In genomic region chr6:60338328-60339067, GRCh38 we compare ENCODE assay signal across 7 cellular contexts.
DNase-seq lines count a peak whose midpoint lies in the region; TF ChIP-seq lines count a peak whose summit lies in the region.
"Not testable (repeated sequence)": the region's sequence is repeated elsewhere in the genome, so short reads cannot be mapped to it uniquely, and the experiment has no call there.

No MANE protein-coding gene starts in this region.

- not testable (repeated sequence) for H4K20me1 ChIP-seq in neural cell (ENCODE audit: insufficient read depth)

- TF ChIP-seq CTCF in brain (conservative IDR thresholded peaks at IDR 0.05) (peak; percentile 18 to 51), neural cell (IDR thresholded peaks at IDR 0.05; ENCODE audit: poor library complexity, severe bottlenecking) (peak; percentile 43)

- H3K27me3 Mint-ChIP-seq in brain: not testable (repeated sequence)

- TF ChIP-seq EP300 in neural cell (conservative IDR thresholded peaks at IDR 0.05; ENCODE audit: poor library complexity, severe bottlenecking): not testable (repeated sequence)

- H3K9me3 ChIP-seq in neural cell (ENCODE audit: low read length): not testable (repeated sequence)

- not testable (repeated sequence) for H3K27ac ChIP-seq in neural cell (ENCODE audit: low read length)

- not testable (repeated sequence) for H3K4me3 Mint-ChIP-seq in brain

- H3K27me3 ChIP-seq in neural cell (ENCODE audit: insufficient read depth, low read depth, low read length): not testable (repeated sequence)

- not testable (repeated sequence) for H3F3A ChIP-seq in neural cell (ENCODE audit: insufficient read depth, low read length, poor library complexity, severe bottlenecking)

- not testable (repeated sequence) for H3K36me3 Mint-ChIP-seq in brain

- H3K79me2 ChIP-seq in neural cell (replicated peaks; ENCODE audit: insufficient read depth, low read length): not testable (repeated sequence)

- H3K4me1 Mint-ChIP-seq in brain: not testable (repeated sequence)

- peak; percentile 0 for DNase-seq in EL
- peak; percentile 6 for DNase-seq in HuH-7 (ENCODE audit: low spot score)
- peak; percentile 41 for DNase-seq in NAMALWA (ENCODE audit: low spot score)
- peak; percentile 46 for DNase-seq in RKO (ENCODE audit: low spot score)
- DNase-seq in iPS DF 4.7 (ENCODE audit: extremely low read depth, low spot score): peak; percentile 0

- H3K4me3 ChIP-seq in neural cell (ENCODE audit: low read length): not testable (repeated sequence)

- not testable (repeated sequence) for H3K9me2 ChIP-seq in neural cell (ENCODE audit: insufficient read depth, low read length)

- TF ChIP-seq RAD21 in neural cell (conservative IDR thresholded peaks at IDR 0.05): not testable (repeated sequence)

- H3K27ac Mint-ChIP-seq in brain: peak overlapping the region in 1 of 5 experiments; percentile 34

- not testable (repeated sequence) for H3K9me3 Mint-ChIP-seq in brain

- H3K36me3 ChIP-seq in neural cell (ENCODE audit: insufficient read depth, low read length): not testable (repeated sequence)

- not testable (repeated sequence) for H3K9ac ChIP-seq in neural cell (ENCODE audit: low read length)

- not testable (repeated sequence) for H2AFZ ChIP-seq in neural cell (ENCODE audit: low read depth, low read length)

- H3K4me2 ChIP-seq in neural cell (ENCODE audit: low read length): not testable (repeated sequence)
